Comparison of ENCODE assay signal across 18 cellular contexts in genomic region chr18:2921778-2922177, GRCh38.
DNase-seq lines count a peak whose midpoint lies in the region; ATAC-seq, FAIRE-seq and TF ChIP-seq lines count a peak whose summit lies in the region.
"Had no signal": no experiment of that assay in that cellular context is flagged by ENCODE, and none has a peak within 500 bp of the region (broad histone marks: within the 10 kb centered on the region; RNA-seq: fewer than 3 reads in every experiment).

No MANE protein-coding gene starts in this region.

- CTCF ChIA-PET in HEK293 (lab: Yijun Ruan, JAX), result no interaction called here

- no peak for DNase-seq in cardiac muscle cell (ENCODE audit: low read depth in 1 of 2, low spot score in 1 of 2)
- no peak for DNase-seq in left ventricle myocardium superior
- peak; percentile 74 for DNase-seq in kidney
- peak; percentile 63 for DNase-seq in type B pancreatic cell (ENCODE audit: extremely low spot score, unreplicated experiment)
- no peak for DNase-seq in ovary
- DNase-seq: DMS53; H9; NCI-H1417; NCI-H1930; NCI-H446; NCI-H69; NK-92 treated with Interleukin-12 subunit alpha and Interleukin-12 subunit beta, amount 100 ng/mL, for 24 hours had no signal

- H3K4me1 Mint-ChIP-seq in type B pancreatic cell (ENCODE audit: unreplicated experiment), result peaks cover 6% of the 10 kb centered on the region

- H3K27ac ChIP-seq in cardiac muscle cell (peak overlapping the region; percentile 72), HEK293 (ENCODE audit: extremely low read depth, low read depth, low read length) (no peak overlapping the region), kidney (ENCODE audit: low read depth in 2 of 2, low read length in 2 of 2) (no peak overlapping the region), ovary (no peak overlapping the region)
- H3K27ac ChIP-seq: RWPE1 had no signal

- no peak for TF ChIP-seq EP300 in ovary (IDR thresholded peaks at IDR 0.05)

- no peaks in the 10 kb centered on the region for H3K27me3 ChIP-seq in cardiac muscle cell
- H3K27me3 ChIP-seq in ovary, result no peaks in the 10 kb centered on the region

- intact Hi-C loops in left ventricle myocardium superior (cut with micrococcal nuclease), result no loop called here
- intact Hi-C loops in kidney (cut with DNase I), result no loop called here
- intact Hi-C loops in ovary (cut with DNase I), result loop anchor here in 2 of 4 donors (10.0 kb wide), 2 partner anchors 143 to 193 kb away; no protein-coding TSS in a partner anchor

- H3K4me1 ChIP-seq in cardiac muscle cell (ENCODE audit: low read depth), result no peaks in the 10 kb centered on the region
- H3K4me1 ChIP-seq in HEK293 (ENCODE audit: control insufficient read depth, insufficient read depth, low read length), result no peaks in the 10 kb centered on the region
- peaks cover 4 to 5% of the 10 kb centered on the region in 2 donors for H3K4me1 ChIP-seq in kidney (ENCODE audit: control insufficient read depth in 1 of 2, insufficient read depth in 1 of 2, low read depth in 1 of 2, low read length in 2 of 2)
- H3K4me1 ChIP-seq in ovary (ENCODE audit: insufficient read depth), result peaks cover 5% of the 10 kb centered on the region

- H3K27me3 Mint-ChIP-seq in type B pancreatic cell, result no peaks in the 10 kb centered on the region
- H3K27me3 Mint-ChIP-seq: IgD-negative memory B cell had no signal

- FAIRE-seq in kidney (lab: Jason Lieb, UNC), result no peak

- POLR2A ChIA-PET in HEK293 (lab: Yijun Ruan, JAX), result no interaction called here

- no peak for TF ChIP-seq CTCF in cardiac muscle cell (IDR thresholded peaks at IDR 0.05; ENCODE audit: low read depth, low read length)
- no peak for TF ChIP-seq CTCF in HEK293 (tag by site-specific recombination; IDR thresholded peaks at IDR 0.05)
- TF ChIP-seq CTCF in kidney (IDR thresholded peaks at IDR 0.05; ENCODE audit: borderline replicate concordance, extremely low read depth, insufficient read depth), result no peak
- TF ChIP-seq CTCF in type B pancreatic cell (conservative IDR thresholded peaks at IDR 0.05), result no peak
- no peak for TF ChIP-seq CTCF in ovary (IDR thresholded peaks at IDR 0.05)

- TF ChIP-seq POLR2A in ovary (IDR thresholded peaks at IDR 0.05), result no peak

- no peak overlapping the region for H3K27ac Mint-ChIP-seq in type B pancreatic cell
- H3K27ac Mint-ChIP-seq: IgD-negative memory B cell had no signal

- no peaks in the 10 kb centered on the region for H3K9me3 ChIP-seq in cardiac muscle cell (ENCODE audit: low read depth)
- no peaks in the 10 kb centered on the region for H3K9me3 ChIP-seq in HEK293 (ENCODE audit: control insufficient read depth, insufficient read depth, low read depth, low read length)
- H3K9me3 ChIP-seq in kidney (ENCODE audit: control insufficient read depth in 1 of 2, low read length in 2 of 2), result no peaks in the 10 kb centered on the region
- no peaks in the 10 kb centered on the region for H3K9me3 ChIP-seq in ovary

- H3K4me3 ChIP-seq in cardiac muscle cell (no peak overlapping the region), HEK293 (ENCODE audit: low read depth, low read length) (no peak overlapping the region), kidney (ENCODE audit: low read length in 2 of 2) (no peak overlapping the region), ovary (no peak overlapping the region)

- H3K36me3 ChIP-seq in cardiac muscle cell, result peaks cover 57% of the 10 kb centered on the region
- H3K36me3 ChIP-seq in HEK293 (ENCODE audit: control insufficient read depth in 2 of 2, insufficient read depth in 1 of 2, low read length in 2 of 2), result peaks cover 8 to 28% of the 10 kb centered on the region in 2 experiments; a peak in 2 of 3 replicates
- peaks cover 49 to 70% of the 10 kb centered on the region in 2 donors for H3K36me3 ChIP-seq in kidney (ENCODE audit: control insufficient read depth in 1 of 2, insufficient read depth in 2 of 2, low read length in 2 of 2)
- H3K36me3 ChIP-seq in ovary, result no peaks in the 10 kb centered on the region

- H3K36me3 Mint-ChIP-seq in type B pancreatic cell, result peaks cover 21% of the 10 kb centered on the region

- ATAC-seq in left ventricle myocardium superior (no peak), GM19463 (IDR thresholded peaks at IDR 0.05; ENCODE audit: unreplicated experiment) (no peak), HG03108 (IDR thresholded peaks at IDR 0.05; ENCODE audit: unreplicated experiment) (no peak)

- WGBS in ovary, 3 donors, result 58 to 78% (median 71%) methylated on average over 14 of the region's 14 CpGs

- no peak overlapping the region for H3K9ac ChIP-seq in kidney (ENCODE audit: low read length in 2 of 2)

- no peak overlapping the region for H3K4me3 Mint-ChIP-seq in type B pancreatic cell
- H3K4me3 Mint-ChIP-seq: CD14-positive monocyte, H9, IgD-negative memory B cell had no signal

- H3K9me3 Mint-ChIP-seq in type B pancreatic cell, result no peaks in the 10 kb centered on the region
- H3K9me3 Mint-ChIP-seq: CD14-positive monocyte, H9, IgD-negative memory B cell had no signal

TF ChIP-seq in HEK293, 187 proteins besides CTCF, POLR2A, EP300 and RAD21:
- TF ChIP-seq ZFHX2 (tag by site-specific recombination; conservative IDR thresholded peaks at IDR 0.05), result 0 out of 2 replicates have a peak, but pooled peaks have one; percentile 14
- no peak for TF ChIP-seq ZNF157 (tag by site-specific recombination; IDR thresholded peaks at IDR 0.05)
TF ChIP-seq in HEK293: peak in this region for 1.

Comparison
In these comparisons a context has a peak if more than half of its experiments do, and no peak if none do; other contexts are left out.
1. DNase-seq: peak in kidney (single experiment) and type B pancreatic cell (single experiment); none in cardiac muscle cell (0 of 2), left ventricle myocardium superior (single experiment) and ovary (0 of 5).